In genomic region chr1:56758135-56758534, GRCh38 we compare ENCODE assay signal across 8 cellular contexts.
A peak's percentile ranks its signal among the peaks of the same experiment; 100 is the strongest.
DNase-seq lines count a peak whose midpoint lies in the region; TF ChIP-seq lines count a peak whose summit lies in the region.

No MANE protein-coding gene starts in this region.

- DNase-seq in DMS 273 (lab: John Stamatoyannopoulos, UW; ENCODE audit: unreplicated experiment) (peak; percentile 54), DMS 273 treated with DMSO at 0.1 percent for 48 hours (lab: John Stamatoyannopoulos, UW) (no peak), NCI-H226 (peak; percentile 18), fibroblast of mammary gland (ENCODE audit: low read depth) (no peak), prostate gland (ENCODE audit: low spot score) (peak; percentile 19), ascending aorta (ENCODE audit: low spot score in 2 of 2) (no peak)
- no peak for DNase-seq in activated T-cell treated with anti-CD3 and anti-CD28 coated beads, Interleukin-2, amount 50 U/mL, for 48 hours
- DNase-seq in stimulated activated CD4-positive, alpha-beta T cell treated with anti-CD3 and anti-CD28 coated beads, Interleukin-12 subunit alpha, Interleukin-12 subunit beta, amount 100 ng/mL, for 4 hours, result no peak

- no peak overlapping the region for H3K4me3 ChIP-seq in fibroblast of mammary gland (ENCODE audit: control insufficient read depth, low read depth, low read length)
- no peak overlapping the region for H3K4me3 ChIP-seq in prostate gland
- H3K4me3 ChIP-seq in ascending aorta, result no peak overlapping the region

- TF ChIP-seq POLR2A in prostate gland (IDR thresholded peaks at IDR 0.05), result no peak

- H3K9me3 ChIP-seq in prostate gland (no peaks in the 10 kb centered on the region), ascending aorta (no peaks in the 10 kb centered on the region)

- intact Hi-C loops in prostate gland (cut with DNase I), result no loop called here
- intact Hi-C loops in ascending aorta (cut with DNase I), result no loop called here

- no peaks in the 10 kb centered on the region for H3K27me3 ChIP-seq in prostate gland (replicated peaks; ENCODE audit: insufficient read depth)
- H3K27me3 ChIP-seq in ascending aorta, result no peaks in the 10 kb centered on the region

- no peak overlapping the region for H3K27ac ChIP-seq in prostate gland
- no peak overlapping the region for H3K27ac ChIP-seq in ascending aorta

- TF ChIP-seq CTCF in fibroblast of mammary gland (conservative IDR thresholded peaks at IDR 0.05; ENCODE audit: control insufficient read depth, insufficient read depth, low read depth, low read length), result peak; percentile 1
- peak in 3 of 4 experiments; percentile 15 to 51 (median 41) for TF ChIP-seq CTCF in prostate gland (IDR thresholded peaks at IDR 0.05)
- no peak for TF ChIP-seq CTCF in ascending aorta (IDR thresholded peaks at IDR 0.05)

- H3K36me3 ChIP-seq in prostate gland (no peaks in the 10 kb centered on the region), ascending aorta (no peaks in the 10 kb centered on the region)

- H3K4me1 ChIP-seq in prostate gland (replicated peaks), result no peaks in the 10 kb centered on the region
- no peaks in the 10 kb centered on the region for H3K4me1 ChIP-seq in ascending aorta

Comparison
In these comparisons a context has a peak if more than half of its experiments do, and no peak if none do; other contexts are left out.
1. DNase-seq: peak in DMS 273 (single experiment), NCI-H226 (single experiment) and prostate gland (single experiment); none in DMS 273 treated with DMSO at 0.1 percent for 48 hours (single experiment), fibroblast of mammary gland (single experiment), ascending aorta (0 of 2), activated T-cell treated with anti-CD3 and anti-CD28 coated beads, Interleukin-2, amount 50 U/mL, for 48 hours (0 of 2) and stimulated activated CD4-positive, alpha-beta T cell treated with anti-CD3 and anti-CD28 coated beads, Interleukin-12 subunit alpha, Interleukin-12 subunit beta, amount 100 ng/mL, for 4 hours (single experiment).
2. CTCF ChIP-seq: peak in fibroblast of mammary gland (single experiment) and prostate gland (3 of 4); none in ascending aorta (0 of 3).